In the genomic region with DNA sequence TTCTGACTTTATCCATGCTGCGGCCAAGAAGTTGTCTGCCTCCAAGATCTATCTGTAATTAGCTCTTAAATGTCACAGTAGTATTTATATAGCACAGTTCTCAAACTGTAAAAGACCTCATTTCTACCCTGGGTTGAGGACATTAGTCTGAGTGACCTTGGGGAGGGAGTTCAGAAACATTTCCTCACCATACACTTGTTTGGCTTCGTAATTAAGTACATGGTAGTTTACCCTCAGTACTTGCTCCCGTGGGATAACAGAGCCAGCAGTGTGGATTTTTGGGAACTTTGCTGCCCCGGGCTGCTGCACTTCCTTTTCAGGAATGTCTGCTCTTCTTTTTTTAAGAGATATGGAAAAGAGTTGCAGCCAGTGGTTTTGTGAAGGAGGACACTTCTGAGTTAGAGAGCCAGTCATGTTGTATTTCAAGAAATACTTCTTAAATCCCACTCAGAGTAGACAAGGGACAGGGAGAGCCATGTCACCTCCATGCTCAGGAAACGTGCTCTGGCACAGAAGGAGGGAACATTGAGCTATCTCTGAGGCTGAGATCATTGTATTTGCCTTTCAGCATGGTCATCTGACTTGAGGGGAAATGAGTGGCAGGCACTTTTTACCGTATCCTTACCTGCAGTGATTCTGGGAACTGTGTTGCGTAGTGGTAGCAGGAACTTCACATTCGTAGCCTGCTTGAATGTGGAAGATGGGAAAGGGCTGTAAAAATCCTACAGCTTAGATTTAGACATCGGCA, we compare ENCODE assay signal across 17 cellular contexts. TPM values are rescaled to one million over a fixed set of nuclear protein-coding genes. Genes with fewer than 3 reads are reported as not detected.
DNase-seq lines count a peak whose midpoint lies in the region; ATAC-seq, FAIRE-seq and TF ChIP-seq lines count a peak whose summit lies in the region.
"Had no signal": no experiment of that assay in that cellular context is flagged by ENCODE, and none has a peak within 500 bp of the region (broad histone marks: within the 10 kb centered on the region; RNA-seq: fewer than 3 reads in every experiment).

No MANE protein-coding gene starts in this region.

- H3K23ac ChIP-seq in mesenchymal stem cell (ENCODE audit: low read length in 2 of 2): no peak overlapping the region

- no peaks in the 10 kb centered on the region for H3K9me3 Mint-ChIP-seq in activated naive CD8-positive, alpha-beta T cell treated with anti-CD3 and anti-CD28 coated beads, Interleukin-2, amount 50 U/mL, for 24 hours
- H3K9me3 Mint-ChIP-seq in WTC11: no peaks in the 10 kb centered on the region
- H3K9me3 Mint-ChIP-seq: T-helper 2 cell treated with Interferon-gamma antibody and Interleukin-4, amounts not matched to agents 5 μg/mL and 100 μg/mL, for 36 hours had no signal

- no peaks in the 10 kb centered on the region for H3K4me1 Mint-ChIP-seq in activated naive CD8-positive, alpha-beta T cell treated with anti-CD3 and anti-CD28 coated beads, Interleukin-2, amount 50 U/mL, for 24 hours
- no peaks in the 10 kb centered on the region for H3K4me1 Mint-ChIP-seq in WTC11

- H3K36me3 ChIP-seq in K562 (ENCODE audit: control insufficient read depth, insufficient read depth, low read length) (peaks cover 94% of the 10 kb centered on the region), heart left ventricle (peaks cover 0 to 100% (median 95%) of the 10 kb centered on the region in 9 donors), mesenchymal stem cell (ENCODE audit: control insufficient read depth in 1 of 2, insufficient read depth in 2 of 2, low read depth in 1 of 2, low read length in 2 of 2) (peaks cover 43 to 94% of the 10 kb centered on the region in 2 experiments), upper lobe of left lung (peaks cover 4 to 96% (median 58%) of the 10 kb centered on the region in 4 donors)
- H3K36me3 ChIP-seq: ovary had no signal

- H3K4me2 ChIP-seq in K562 (ENCODE audit: insufficient read depth, low read length) (no peak overlapping the region), mesenchymal stem cell (ENCODE audit: low read length, poor library complexity, severe bottlenecking) (no peak overlapping the region)
- H3K4me2 ChIP-seq: BLaER1, KMS-11 had no signal

- H3K9me1 ChIP-seq in K562 (ENCODE audit: control insufficient read depth, insufficient read depth, low read length): no peaks in the 10 kb centered on the region

- POLR2A ChIA-PET in K562 (lab: Yijun Ruan, JAX) (no interaction called here), WTC11 (lab: Charles Lee) (no interaction called here)

- TF ChIP-seq POLR2A in K562 (conservative IDR thresholded peaks at IDR 0.05) (no peak), heart left ventricle (IDR thresholded peaks at IDR 0.05) (no peak), upper lobe of left lung (IDR thresholded peaks at IDR 0.05) (no peak)

- no peak overlapping the region for H2AK5ac ChIP-seq in mesenchymal stem cell (ENCODE audit: low read length, severe bottlenecking)

- TF ChIP-seq CTCF in K562 (IDR thresholded peaks at IDR 0.05 in 2 of 3, conservative IDR thresholded peaks at IDR 0.05 in 1 of 3; ENCODE audit: insufficient read depth in 2 of 3, low read depth in 1 of 3, low read length in 3 of 3) (no peak), heart left ventricle (IDR thresholded peaks at IDR 0.05) (no peak), upper lobe of left lung (IDR thresholded peaks at IDR 0.05) (no peak), WTC11 (IDR thresholded peaks at IDR 0.05) (no peak)

- no peak overlapping the region for H3K4me3 ChIP-seq in K562
- H3K4me3 ChIP-seq in heart left ventricle: no peak overlapping the region
- no peak overlapping the region for H3K4me3 ChIP-seq in mesenchymal stem cell (ENCODE audit: insufficient read depth in 1 of 2, low read depth in 1 of 2, low read length in 2 of 2)
- no peak overlapping the region for H3K4me3 ChIP-seq in upper lobe of left lung
- H3K4me3 ChIP-seq: BLaER1, ovary, skin epidermis had no signal

- no peak for TF ChIP-seq EP300 in K562 (IDR thresholded peaks at IDR 0.05; ENCODE audit: low read length)
- TF ChIP-seq EP300 in upper lobe of left lung (IDR thresholded peaks at IDR 0.05): peak in 2 of 4 donors; percentile 42 to 96

- H4K91ac ChIP-seq in mesenchymal stem cell (ENCODE audit: low read length): no peak overlapping the region

- peak overlapping the region; percentile 6 to 29 for H2BK12ac ChIP-seq in mesenchymal stem cell (ENCODE audit: low read length in 2 of 2)

- in situ Hi-C loops in K562 (cut with MboI): no loop called here

- intact Hi-C loops in K562 (cut with micrococcal nuclease): no loop called here
- intact Hi-C loops in heart left ventricle (cut with DNase I): loop anchor here in 2 of 10 donors (10.0 kb wide), 2 partner anchors 258 to 338 kb away; no protein-coding TSS in a partner anchor

- H3K4me3 Mint-ChIP-seq in activated naive CD8-positive, alpha-beta T cell treated with anti-CD3 and anti-CD28 coated beads, Interleukin-2, amount 50 U/mL, for 24 hours: no peak overlapping the region
- no peak overlapping the region for H3K4me3 Mint-ChIP-seq in WTC11
- H3K4me3 Mint-ChIP-seq: T-helper 2 cell treated with Interferon-gamma antibody and Interleukin-4, amounts not matched to agents 5 μg/mL and 100 μg/mL, for 36 hours had no signal

- no peak overlapping the region for H3K9ac ChIP-seq in K562 (ENCODE audit: insufficient read depth in 1 of 2, low read depth in 2 of 2, low read length in 2 of 2)
- H3K9ac ChIP-seq in mesenchymal stem cell (ENCODE audit: low read length): no peak overlapping the region
- H3K9ac ChIP-seq: BLaER1, KMS-11 had no signal

- no peak overlapping the region for H4K8ac ChIP-seq in mesenchymal stem cell (ENCODE audit: low read length)

- no peak overlapping the region for H2AFZ ChIP-seq in K562 (ENCODE audit: low read depth, low read length)
- H2AFZ ChIP-seq in mesenchymal stem cell (ENCODE audit: low read depth, low read length): no peak overlapping the region

- H3K27ac ChIP-seq in K562 (ENCODE audit: extremely low read depth, low read depth, low read length): no peak overlapping the region
- peak overlapping the region; percentile 52 to 91 (median 76) for H3K27ac ChIP-seq in heart left ventricle
- H3K27ac ChIP-seq in mesenchymal stem cell (ENCODE audit: low read length, poor library complexity, severe bottlenecking): no peak overlapping the region
- peak overlapping the region in 3 of 4 donors; percentile 14 to 61 (median 26) for H3K27ac ChIP-seq in upper lobe of left lung
- H3K27ac ChIP-seq: BLaER1, KMS-11, ovary, skin epidermis had no signal

- no peak overlapping the region for H2BK5ac ChIP-seq in mesenchymal stem cell (ENCODE audit: low read depth, low read length, poor library complexity, severe bottlenecking)

- DNase-seq in K562 (ENCODE audit: extremely low read depth in 1 of 4, low spot score in 3 of 4) (no peak), heart left ventricle (peak in 1 of 5 donors; percentile 58), mesenchymal stem cell (no peak), upper lobe of left lung (peak in 1 of 2 donors; percentile 65), WTC11 (ENCODE audit: low spot score) (no peak)
- no peak for DNase-seq in activated naive CD8-positive, alpha-beta T cell treated with anti-CD3 and anti-CD28 coated beads, Interleukin-2, amount 50 U/mL, for 24 hours
- DNase-seq: activated effector memory CD4-positive, alpha-beta T cell treated with anti-CD3 and anti-CD28 coated beads, Interleukin-2, amount 50 U/mL, for 16 hours; NCI-H69; ovary; stimulated activated CD4-positive, alpha-beta T cell treated with anti-CD3 and anti-CD28 coated beads, Interleukin-4, amount 100 ng/mL, for 4 hours had no signal

- H2BK120ac ChIP-seq in mesenchymal stem cell (ENCODE audit: low read depth, low read length): no peak overlapping the region

- 85% methylated on average over 9 of the region's 9 CpGs for WGBS in K562 (ENCODE audit: insufficient coverage, low coverage, missing lambda C conversion rate)
- WGBS in heart left ventricle, 4 donors: 41 to 47% (median 44%) methylated on average over 9 of the region's 9 CpGs
- 73% methylated on average over 8 of the region's 9 CpGs for WGBS in mesenchymal stem cell
- WGBS in upper lobe of left lung, 2 donors: 57 to 81% methylated on average over 9 of the region's 9 CpGs

- no peaks in the 10 kb centered on the region for H3K27me3 Mint-ChIP-seq in activated naive CD8-positive, alpha-beta T cell treated with anti-CD3 and anti-CD28 coated beads, Interleukin-2, amount 50 U/mL, for 24 hours
- no peaks in the 10 kb centered on the region for H3K27me3 Mint-ChIP-seq in WTC11 (ENCODE audit: low read depth)

- peaks cover 30% of the 10 kb centered on the region for H3K79me1 ChIP-seq in mesenchymal stem cell (replicated peaks; ENCODE audit: low read length, poor library complexity, severe bottlenecking)

- no peak for ATAC-seq in K562
- ATAC-seq in heart left ventricle: peak; percentile 82 to 88 (median 87)
- no peak for ATAC-seq in upper lobe of left lung (ENCODE audit: low FRiP score in 2 of 2)
- no peak for ATAC-seq in activated naive CD8-positive, alpha-beta T cell treated with anti-CD3 and anti-CD28 coated beads, Interleukin-2, amount 50 U/mL, for 24 hours
- no peak for ATAC-seq in HG03108 (IDR thresholded peaks at IDR 0.05; ENCODE audit: unreplicated experiment)
- no peak for ATAC-seq in WTC11

- CTCF ChIA-PET in K562 (lab: Yijun Ruan, JAX; ENCODE audit: low intra/inter-chr PET ratio) (no interaction called here), WTC11 (lab: Charles Lee) (interaction anchor here (0.6 to 2.0 kb wide), 2 partner anchors 10 to 44 kb away, joined by 3 to 10 read pairs; no protein-coding TSS in a partner anchor)

- H4K20me1 ChIP-seq in K562 (replicated peaks; ENCODE audit: control insufficient read depth, insufficient read depth, low read length): no peaks in the 10 kb centered on the region; the same call in 1 of the 2 replicates

- peaks cover 65% of the 10 kb centered on the region for H3K36me3 Mint-ChIP-seq in activated naive CD8-positive, alpha-beta T cell treated with anti-CD3 and anti-CD28 coated beads, Interleukin-2, amount 50 U/mL, for 24 hours (ENCODE audit: low read depth)
- H3K36me3 Mint-ChIP-seq in WTC11: peaks cover 70% of the 10 kb centered on the region

- no peaks in the 10 kb centered on the region for H3K79me2 ChIP-seq in K562 (ENCODE audit: control insufficient read depth, insufficient read depth, low read length)

- H2BK15ac ChIP-seq in mesenchymal stem cell (ENCODE audit: low read depth, poor library complexity, severe bottlenecking): no peak overlapping the region

- H3K4me1 ChIP-seq in K562 (replicated peaks in 1 of 2; ENCODE audit: control insufficient read depth in 2 of 2, insufficient read depth in 2 of 2, low read length in 2 of 2): no peaks in the 10 kb centered on the region
- peaks cover 0 to 31% (median 11%) of the 10 kb centered on the region in 12 donors for H3K4me1 ChIP-seq in heart left ventricle
- H3K4me1 ChIP-seq in mesenchymal stem cell (ENCODE audit: control insufficient read depth, insufficient read depth, low read depth, low read length): no peaks in the 10 kb centered on the region
- peaks cover 2 to 14% (median 9%) of the 10 kb centered on the region in 4 donors for H3K4me1 ChIP-seq in upper lobe of left lung

- H3K9me3 ChIP-seq in K562 (replicated peaks; ENCODE audit: control insufficient read depth, insufficient read depth, low read depth, low read length) (no peaks in the 10 kb centered on the region), heart left ventricle (no peaks in the 10 kb centered on the region), mesenchymal stem cell (ENCODE audit: control insufficient read depth, low read length) (no peaks in the 10 kb centered on the region), upper lobe of left lung (no peaks in the 10 kb centered on the region)
- H3K9me3 ChIP-seq: ovary had no signal

- no peaks in the 10 kb centered on the region for H3K27me3 ChIP-seq in K562 (ENCODE audit: control insufficient read depth in 2 of 2, insufficient read depth in 2 of 2, low read length in 2 of 2)
- no peaks in the 10 kb centered on the region for H3K27me3 ChIP-seq in heart left ventricle
- H3K27me3 ChIP-seq in mesenchymal stem cell (ENCODE audit: control insufficient read depth in 1 of 2, insufficient read depth in 1 of 2, low read length in 2 of 2): no peaks in the 10 kb centered on the region
- H3K27me3 ChIP-seq in upper lobe of left lung: no peaks in the 10 kb centered on the region
- H3K27me3 ChIP-seq: BLaER1, ovary had no signal

- BruUV-seq in K562 (replicated peaks; lab: Mats Ljungman, UMichigan): no TSS peak

- H3K4ac ChIP-seq in mesenchymal stem cell (ENCODE audit: low read depth in 1 of 2, low read length in 2 of 2): peak overlapping the region in 1 of 2 experiments; percentile 17

- FAIRE-seq in K562 (lab: Jason Lieb, UNC): peak; percentile 6
- FAIRE-seq: endometrium, GM12891 had no signal

- no peak overlapping the region for H3K18ac ChIP-seq in mesenchymal stem cell (ENCODE audit: low read depth in 1 of 2, low read length in 2 of 2)

- no peak overlapping the region for H3K27ac Mint-ChIP-seq in activated naive CD8-positive, alpha-beta T cell treated with anti-CD3 and anti-CD28 coated beads, Interleukin-2, amount 50 U/mL, for 24 hours
- H3K27ac Mint-ChIP-seq in WTC11: no peak overlapping the region
- H3K27ac Mint-ChIP-seq: T-helper 2 cell treated with Interferon-gamma antibody and Interleukin-4, amounts not matched to agents 5 μg/mL and 100 μg/mL, for 36 hours had no signal

- H3K14ac ChIP-seq in mesenchymal stem cell (ENCODE audit: low read length in 2 of 2): no peak overlapping the region

- TF ChIP-seq RAD21 in K562 (CRISPR knock-in tag; conservative IDR thresholded peaks at IDR 0.05 in 1 of 2, IDR thresholded peaks at IDR 0.05 in 1 of 2): no peak

RNA-seq across cellular contexts. Expression of a gene that starts 33.6 kb away (rescaled TPM):
- 55.4 and 146 TPM in 2 replicates for total RNA-seq in K562 (2011; cell fraction: chromatin; rRNA removed; ENCODE audit: low replicate concordance)
- total RNA-seq in K562 (2011; cell fraction: nucleolus; rRNA removed): 28.3 and 40.1 TPM in 2 replicates
- total RNA-seq in K562 (2011; cell fraction: nucleoplasm; rRNA removed): 75.1 and 120 TPM in 2 replicates
- total RNA-seq in K562 (2014; rRNA removed): 24.4 and 28.0 TPM in 2 replicates
- 21.8 and 24.4 TPM in 2 replicates for total RNA-seq in K562 (2014; rRNA removed; fragmentation: Illumina TruSeq; extraction: Trizol)
- 23.0 and 24.2 TPM in 2 replicates for total RNA-seq in K562 (2015; rRNA removed; fragmentation: Illumina TruSeq; extraction: Trizol)
- total RNA-seq in K562 (2021): 34.8 and 36.9 TPM in 2 replicates
- 29.5 and 39.2 TPM in 2 replicates for polyA plus RNA-seq in K562 (2011; rRNA removed)
- 21.4 and 25.5 TPM in 2 replicates for polyA plus RNA-seq in K562 (2011; cell fraction: cytosol; rRNA removed)
- polyA plus RNA-seq in K562 (2011; cell fraction: nucleus; rRNA removed): 27.3 and 36.1 TPM in 2 replicates
- polyA plus RNA-seq in K562 (2012): 18.9 and 19.1 TPM in 2 replicates
- 30.5 and 43.0 TPM in 2 replicates for polyA plus RNA-seq in K562 (2014; fragmentation: Illumina TruSeq; extraction: Trizol)
- 1 to 10 TPM; 5.5 to 8.2 TPM for polyA plus RNA-seq in K562 (2014; fragmentation: Nextera tagmentation; extraction: Ambion mirVana)
- polyA plus RNA-seq in K562 (2014; rRNA removed): 30.4 and 35.4 TPM in 2 replicates
- polyA minus RNA-seq in K562 (2011; rRNA and poly(A)+ RNA removed): 39.0 and 39.6 TPM in 2 replicates
- 26.3 and 34.9 TPM in 2 replicates for polyA minus RNA-seq in K562 (2011; cell fraction: cytosol; rRNA and poly(A)+ RNA removed)
- polyA minus RNA-seq in K562 (2011; cell fraction: nucleus; rRNA and poly(A)+ RNA removed): 40.5 and 59.6 TPM in 2 replicates
- total RNA-seq in heart left ventricle: 10 to 100 TPM; 32.5 to 60.2 (median 43.1) TPM
- polyA plus RNA-seq in heart left ventricle: 10 to 100 TPM in 1 of 2 donors, 1 to 10 TPM in 1; 9.1 to 41.3 TPM
- 26.4 TPM for polyA plus RNA-seq in mesenchymal stem cell (2013, experiment 1 of 2)
- 25.9 TPM for polyA plus RNA-seq in mesenchymal stem cell (2013, experiment 2 of 2)
- 10 to 100 TPM; 26.0 to 75.4 (median 29.2) TPM for total RNA-seq in upper lobe of left lung
- 21.4 to 25.5 TPM (median 21.5 TPM) in 3 replicates for total RNA-seq in WTC11 (2021)

RNA-seq across cellular contexts. Expression of a gene that starts 33.9 kb away (rescaled TPM):
- 58.0 and 101 TPM in 2 replicates for total RNA-seq in K562 (2011; cell fraction: chromatin; rRNA removed; ENCODE audit: low replicate concordance)
- 38.5 and 41.2 TPM in 2 replicates for total RNA-seq in K562 (2011; cell fraction: nucleolus; rRNA removed)
- 56.0 and 65.7 TPM in 2 replicates for total RNA-seq in K562 (2011; cell fraction: nucleoplasm; rRNA removed)
- 27.5 and 35.0 TPM in 2 replicates for total RNA-seq in K562 (2014; rRNA removed)
- 47.8 and 48.8 TPM in 2 replicates for total RNA-seq in K562 (2014; rRNA removed; fragmentation: Illumina TruSeq; extraction: Trizol)
- total RNA-seq in K562 (2015; rRNA removed; fragmentation: Illumina TruSeq; extraction: Trizol): 38.1 and 39.4 TPM in 2 replicates
- total RNA-seq in K562 (2021): 44.5 and 45.8 TPM in 2 replicates
- 47.2 and 55.1 TPM in 2 replicates for polyA plus RNA-seq in K562 (2011; rRNA removed)
- polyA plus RNA-seq in K562 (2011; cell fraction: cytosol; rRNA removed): 35.5 and 44.3 TPM in 2 replicates
- 34.9 and 43.0 TPM in 2 replicates for polyA plus RNA-seq in K562 (2011; cell fraction: nucleus; rRNA removed)
- 31.4 and 37.6 TPM in 2 replicates for polyA plus RNA-seq in K562 (2012)
- 43.1 and 47.5 TPM in 2 replicates for polyA plus RNA-seq in K562 (2014; fragmentation: Illumina TruSeq; extraction: Trizol)
- polyA plus RNA-seq in K562 (2014; fragmentation: Nextera tagmentation; extraction: Ambion mirVana): 10 to 100 TPM in 1 of 2 experiments, 1 to 10 TPM in 1; 9.8 to 23.5 TPM
- polyA plus RNA-seq in K562 (2014; rRNA removed): 29.4 and 33.7 TPM in 2 replicates
- polyA minus RNA-seq in K562 (2011; rRNA and poly(A)+ RNA removed): 95.8 and 118 TPM in 2 replicates
- polyA minus RNA-seq in K562 (2011; cell fraction: cytosol; rRNA and poly(A)+ RNA removed): 32.4 and 42.9 TPM in 2 replicates
- 49.7 and 83.2 TPM in 2 replicates for polyA minus RNA-seq in K562 (2011; cell fraction: nucleus; rRNA and poly(A)+ RNA removed)
- total RNA-seq in heart left ventricle: 10 to 100 TPM in 8 of 9 donors, 1 to 10 TPM in 1; 9.7 to 13.3 (median 11.0) TPM
- polyA plus RNA-seq in heart left ventricle: 10 to 100 TPM in 1 of 2 donors, 1 to 10 TPM in 1; 7.3 to 10.9 TPM
- 7.0 TPM for polyA plus RNA-seq in mesenchymal stem cell (2013, experiment 1 of 2)
- 6.9 TPM for polyA plus RNA-seq in mesenchymal stem cell (2013, experiment 2 of 2)
- total RNA-seq in upper lobe of left lung: 10 to 100 TPM; 11.2 to 30.4 (median 15.1) TPM
- total RNA-seq in WTC11 (2021): 42.8 to 43.5 TPM (median 43.4 TPM) in 3 replicates

Comparison
In these comparisons a context has a peak if more than half of its experiments do, and no peak if none do; other contexts are left out.
1. ATAC-seq: peak in heart left ventricle (4 of 4); none in K562 (single experiment), upper lobe of left lung (0 of 2), activated naive CD8-positive, alpha-beta T cell treated with anti-CD3 and anti-CD28 coated beads, Interleukin-2, amount 50 U/mL, for 24 hours (single experiment), HG03108 (single experiment) and WTC11 (single experiment).
2. H3K27ac ChIP-seq: peak in heart left ventricle (12 of 12) and upper lobe of left lung (3 of 4); none in K562 (single experiment) and mesenchymal stem cell (single experiment).